In genomic region chr13:80339841-80340642, GRCh38 we compare ENCODE assay signal across 8 cellular contexts. TPM values are rescaled to one million over a fixed set of nuclear protein-coding genes. Genes with fewer than 3 reads are reported as not detected.
DNase-seq lines count a peak whose midpoint lies in the region; ATAC-seq and TF ChIP-seq lines count a peak whose summit lies in the region.

No MANE protein-coding gene starts in this region.

- intact Hi-C loops in right cardiac atrium (cut with DNase I), result loop anchor here (5.0 to 10.0 kb wide), 5 partner anchors 205 to 665 kb away; no protein-coding TSS in a partner anchor

- H3K4me3 ChIP-seq in right cardiac atrium (ENCODE audit: low read length), result peak overlapping the region; percentile 94

- under 1% methylated on average over 63 of the region's 63 CpGs for WGBS in right cardiac atrium

- H3K27ac ChIP-seq in C4-2B, result peak overlapping the region; percentile 38
- peak overlapping the region; percentile 95 for H3K27ac ChIP-seq in right cardiac atrium (ENCODE audit: low read length)

- H3K27me3 ChIP-seq in right cardiac atrium (ENCODE audit: control insufficient read depth, insufficient read depth), result no peaks in the 10 kb centered on the region

- no peaks in the 10 kb centered on the region for H3K9me3 ChIP-seq in right cardiac atrium (ENCODE audit: control insufficient read depth, low read length)

- TF ChIP-seq CTCF in C4-2B (conservative IDR thresholded peaks at IDR 0.05), result no peak

- peak; percentile 29 for DNase-seq in NCI-H2227 treated with DMSO at 0.1 percent for 48 hours (lab: John Stamatoyannopoulos, UW)
- DNase-seq in amniotic epithelial cell (ENCODE audit: low read depth), result peak; percentile 37
- DNase-seq in right cardiac atrium, result peak; percentile 53 to 84 (median 84)
- peak; percentile 85 for DNase-seq in retina
- no peak for DNase-seq in activated naive CD4-positive, alpha-beta T cell (lab: John Stamatoyannopoulos, UW)

- ATAC-seq in GM19395 (IDR thresholded peaks at IDR 0.05; ENCODE audit: unreplicated experiment), result peak; percentile 28
- ATAC-seq in right cardiac atrium, result peak; percentile 52 to 58
- no peak for ATAC-seq in HG03025 (IDR thresholded peaks at IDR 0.05; ENCODE audit: low FRiP score, unreplicated experiment)

- no peaks in the 10 kb centered on the region for H3K4me1 ChIP-seq in right cardiac atrium (ENCODE audit: control insufficient read depth, insufficient read depth, low read length)

RNA-seq across cellular contexts. Expression of gene SPRY2, which starts 0.9 kb away (rescaled TPM):
- 10 to 100 TPM; 27.9 to 37.7 (median 35.6) TPM for total RNA-seq in right cardiac atrium
- 23.2 TPM for polyA plus RNA-seq in right cardiac atrium

Comparison
In these comparisons a context has a peak if more than half of its experiments do, and no peak if none do; other contexts are left out.
1. DNase-seq: peak in NCI-H2227 treated with DMSO at 0.1 percent for 48 hours (single experiment), amniotic epithelial cell (single experiment), right cardiac atrium (3 of 3) and retina (single experiment); none in activated naive CD4-positive, alpha-beta T cell (0 of 4).